Comparison of ENCODE assay signal across 9 cellular contexts in genomic region chr6:75206338-75207210, GRCh38. TPM values are rescaled to one million over a fixed set of nuclear protein-coding genes. Genes with fewer than 3 reads are reported as not detected.
DNase-seq lines count a peak whose midpoint lies in the region; ATAC-seq and TF ChIP-seq lines count a peak whose summit lies in the region.
"Had no signal": no experiment of that assay in that cellular context is flagged by ENCODE, and none has a peak within 500 bp of the region (broad histone marks: within the 10 kb centered on the region; RNA-seq: fewer than 3 reads in every experiment).

No MANE protein-coding gene starts in this region.

- peak in 1 of 2 donors; percentile 5 for TF ChIP-seq CTCF in suprapubic skin (IDR thresholded peaks at IDR 0.05)

- H3K27ac Mint-ChIP-seq in activated CD4-positive, alpha-beta T cell treated with anti-CD3 and anti-CD28 coated beads, Interleukin-2, amount 10 ng/mL, durations not matched to agents 24 days and 14 days, result peak overlapping the region; percentile 32

- H3K36me3 ChIP-seq in suprapubic skin, result no peaks in the 10 kb centered on the region

- peak overlapping the region; percentile 83 for H3K4me3 Mint-ChIP-seq in activated CD4-positive, alpha-beta T cell treated with anti-CD3 and anti-CD28 coated beads, Interleukin-2, amount 10 ng/mL, durations not matched to agents 24 days and 14 days

- H3K27ac ChIP-seq in suprapubic skin, result peak overlapping the region; percentile 89

- H3K9me3 Mint-ChIP-seq in activated CD4-positive, alpha-beta T cell treated with anti-CD3 and anti-CD28 coated beads, Interleukin-2, amount 10 ng/mL, durations not matched to agents 24 days and 14 days, result no peaks in the 10 kb centered on the region

- 23% methylated on average over 37 of the region's 37 CpGs for WGBS in suprapubic skin

- ATAC-seq in GM21528 (IDR thresholded peaks at IDR 0.05; ENCODE audit: low FRiP score, unreplicated experiment), result no peak
- no peak for ATAC-seq in HG03039 (IDR thresholded peaks at IDR 0.05; ENCODE audit: unreplicated experiment)

- H3K4me3 ChIP-seq in suprapubic skin, result peak overlapping the region; percentile 71

- DNase-seq in activated CD4-positive, alpha-beta T cell treated with anti-CD3 and anti-CD28 coated beads, Interleukin-2, amount 10 ng/mL, durations not matched to agents 24 days and 14 days, result no peak
- DNase-seq in activated CD4-positive, alpha-beta T cell treated with anti-CD3 and anti-CD28 coated beads, Interleukin-2, amount 50 U/mL, for 4 hours, result no peak
- peak; percentile 64 for DNase-seq in astrocyte of the hippocampus (ENCODE audit: low read depth, low spot score)
- DNase-seq in islet precursor cell, result peak; percentile 63
- DNase-seq in suprapubic skin (ENCODE audit: low spot score in 2 of 2), result no peak
- no peak for DNase-seq in NCI-H510A (lab: John Stamatoyannopoulos, UW)
- DNase-seq: DND-41 had no signal

- H3K27me3 ChIP-seq in suprapubic skin, result peaks cover 42% of the 10 kb centered on the region

- peaks cover 81% of the 10 kb centered on the region for H3K27me3 Mint-ChIP-seq in activated CD4-positive, alpha-beta T cell treated with anti-CD3 and anti-CD28 coated beads, Interleukin-2, amount 10 ng/mL, durations not matched to agents 24 days and 14 days

- peaks cover 54% of the 10 kb centered on the region for H3K4me1 Mint-ChIP-seq in activated CD4-positive, alpha-beta T cell treated with anti-CD3 and anti-CD28 coated beads, Interleukin-2, amount 10 ng/mL, durations not matched to agents 24 days and 14 days

- peaks cover 70% of the 10 kb centered on the region for H3K4me1 ChIP-seq in suprapubic skin

- intact Hi-C loops in activated CD4-positive, alpha-beta T cell treated with anti-CD3 and anti-CD28 coated beads, Interleukin-2, amount 10 ng/mL, durations not matched to agents 24 days and 14 days (cut with micrococcal nuclease), result loop anchor here (5.0 to 10.0 kb wide), 4 partner anchors 119 to 1529 kb away; no protein-coding TSS in a partner anchor

- H3K36me3 Mint-ChIP-seq in activated CD4-positive, alpha-beta T cell treated with anti-CD3 and anti-CD28 coated beads, Interleukin-2, amount 10 ng/mL, durations not matched to agents 24 days and 14 days (ENCODE audit: low read depth), result peaks cover 1% of the 10 kb centered on the region

- no peaks in the 10 kb centered on the region for H3K9me3 ChIP-seq in suprapubic skin

- TF ChIP-seq POLR2A in suprapubic skin (IDR thresholded peaks at IDR 0.05), result no peak

- no peak for TF ChIP-seq EP300 in suprapubic skin (IDR thresholded peaks at IDR 0.05)

RNA-seq across cellular contexts. Expression of gene COL12A1, which starts 0.7 kb away (rescaled TPM):
- 0.05 TPM in 1 of 2 replicates, not detected in the other for total RNA-seq in activated CD4-positive, alpha-beta T cell treated with anti-CD3 and anti-CD28 coated beads, Interleukin-2, amount 10 ng/mL, durations not matched to agents 24 days and 14 days
- 10 to 100 TPM; 41.2 to 47.2 (median 44.1) TPM for total RNA-seq in suprapubic skin

RNA-seq across cellular contexts. Expression of gene COX7A2, which starts 37.0 kb away (rescaled TPM):
- 490 and 538 TPM in 2 replicates for total RNA-seq in activated CD4-positive, alpha-beta T cell treated with anti-CD3 and anti-CD28 coated beads, Interleukin-2, amount 10 ng/mL, durations not matched to agents 24 days and 14 days
- total RNA-seq in suprapubic skin, result 100 to 1,000 TPM; 110 to 303 (median 209) TPM

Comparison
In these comparisons a context has a peak if more than half of its experiments do, and no peak if none do; other contexts are left out.
1. DNase-seq: peak in astrocyte of the hippocampus (single experiment) and islet precursor cell (single experiment); none in activated CD4-positive, alpha-beta T cell treated with anti-CD3 and anti-CD28 coated beads, Interleukin-2, amount 10 ng/mL, durations not matched to agents 24 days and 14 days (single experiment), activated CD4-positive, alpha-beta T cell treated with anti-CD3 and anti-CD28 coated beads, Interleukin-2, amount 50 U/mL, for 4 hours (0 of 2), suprapubic skin (0 of 2) and NCI-H510A (single experiment).
2. RNA of gene COL12A1, which starts 0.7 kb away (total RNA-seq): 41.2 to 47.2 TPM in suprapubic skin; 0.05 TPM in activated CD4-positive, alpha-beta T cell treated with anti-CD3 and anti-CD28 coated beads, Interleukin-2, amount 10 ng/mL, durations not matched to agents 24 days and 14 days; every median in the first group is over 10 times any median in the second.